In the genomic region with DNA sequence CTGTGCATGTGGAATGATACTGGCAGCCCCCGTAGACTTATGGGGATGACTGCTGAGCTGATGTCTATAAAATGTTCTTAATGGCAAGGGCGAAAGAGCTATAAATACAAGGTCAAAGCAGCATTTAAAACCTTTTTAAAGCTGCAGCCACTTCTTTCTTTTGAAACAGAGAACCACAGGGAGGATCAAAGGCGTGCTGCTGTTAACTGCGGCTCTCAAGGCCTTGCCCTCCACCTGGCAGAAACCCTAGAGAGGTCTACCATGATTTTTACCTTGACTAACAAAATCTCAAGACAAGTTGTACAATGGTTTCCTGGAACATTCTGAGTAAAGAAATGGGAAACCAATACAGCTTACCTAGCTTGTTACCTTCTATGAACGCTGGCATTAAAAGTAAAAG, we compare ENCODE assay signal across 9 cellular contexts.
DNase-seq lines count a peak whose midpoint lies in the region; ATAC-seq and TF ChIP-seq lines count a peak whose summit lies in the region.
"Had no signal": no experiment of that assay in that cellular context is flagged by ENCODE, and none has a peak within 500 bp of the region (broad histone marks: within the 10 kb centered on the region; RNA-seq: fewer than 3 reads in every experiment).

No MANE protein-coding gene starts in this region.

- intact Hi-C loops in naive thymus-derived CD4-positive, alpha-beta T cell (cut with micrococcal nuclease), result loop anchor here (1.0 to 5.0 kb wide), 3 partner anchors 10 to 265 kb away; no protein-coding TSS in a partner anchor

- no peak for DNase-seq in activated naive CD4-positive, alpha-beta T cell (lab: John Stamatoyannopoulos, UW)
- DNase-seq in coronary artery (ENCODE audit: low spot score) (no peak), type B pancreatic cell (ENCODE audit: extremely low spot score, unreplicated experiment) (no peak), omental fat pad (ENCODE audit: low spot score) (no peak), putamen (ENCODE audit: low spot score) (no peak)
- DNase-seq in naive thymus-derived CD4-positive, alpha-beta T cell, result peak in 3 of 9 donors; percentile 23 to 43 (median 36)
- DNase-seq: WERI-Rb-1 had no signal

- CTCF ChIA-PET in naive thymus-derived CD4-positive, alpha-beta T cell (lab: Charles Lee), result interaction anchor here (0.7 to 2.6 kb wide), 10 partner anchors 11 to 458 kb away, joined by 3 to 13 read pairs (median 4); no protein-coding TSS in a partner anchor

- H3K27ac ChIP-seq in coronary artery, result peak overlapping the region; percentile 65 to 86
- no peak overlapping the region for H3K27ac ChIP-seq in naive thymus-derived CD4-positive, alpha-beta T cell (ENCODE audit: low read depth, low read length)
- H3K27ac ChIP-seq: WERI-Rb-1 had no signal

- TF ChIP-seq CTCF in coronary artery (IDR thresholded peaks at IDR 0.05), result no peak
- TF ChIP-seq CTCF in type B pancreatic cell (conservative IDR thresholded peaks at IDR 0.05), result no peak
- no peak for TF ChIP-seq CTCF in omental fat pad (IDR thresholded peaks at IDR 0.05)

- peak; percentile 67 for ATAC-seq in naive thymus-derived CD4-positive, alpha-beta T cell
- ATAC-seq in GM18867 (IDR thresholded peaks at IDR 0.05; ENCODE audit: unreplicated experiment), result no peak
- no peak for ATAC-seq in omental fat pad (ENCODE audit: low FRiP score)

- no peaks in the 10 kb centered on the region for H3K9me3 ChIP-seq in naive thymus-derived CD4-positive, alpha-beta T cell (ENCODE audit: control insufficient read depth in 2 of 3, low read length in 3 of 3)

- H3K27me3 ChIP-seq in naive thymus-derived CD4-positive, alpha-beta T cell (ENCODE audit: control insufficient read depth in 2 of 2, insufficient read depth in 2 of 2, low read length in 2 of 2), result no peaks in the 10 kb centered on the region

- POLR2A ChIA-PET in naive thymus-derived CD4-positive, alpha-beta T cell (lab: Charles Lee), result interaction anchor here (1.1 to 1.6 kb wide), 3 partner anchors 12 to 61 kb away, joined by 3 to 4 read pairs (median 4); no protein-coding TSS in a partner anchor

- H3K4me3 ChIP-seq in coronary artery, result peak overlapping the region; percentile 45
- no peak overlapping the region for H3K4me3 ChIP-seq in naive thymus-derived CD4-positive, alpha-beta T cell (ENCODE audit: low read length)

- peak overlapping the region; percentile 55 for H3K4me3 Mint-ChIP-seq in activated naive CD4-positive, alpha-beta T cell treated with anti-CD3 and anti-CD28 coated beads, Interleukin-2, amount 50 U/mL, for 24 hours
- H3K4me3 Mint-ChIP-seq in naive thymus-derived CD4-positive, alpha-beta T cell, result peak overlapping the region in 9 of 10 donors; percentile 51 to 74 (median 67)
- H3K4me3 Mint-ChIP-seq in type B pancreatic cell, result no peak overlapping the region

- H3K36me3 ChIP-seq in naive thymus-derived CD4-positive, alpha-beta T cell (ENCODE audit: control insufficient read depth in 2 of 3, insufficient read depth in 3 of 3, low read length in 3 of 3), result peaks cover 0 to 5% (median 0%) of the 10 kb centered on the region in 3 experiments

- peak overlapping the region; percentile 85 for H3K27ac Mint-ChIP-seq in activated naive CD4-positive, alpha-beta T cell treated with anti-CD3 and anti-CD28 coated beads, Interleukin-2, amount 50 U/mL, for 24 hours
- peak overlapping the region in 8 of 9 donors; percentile 60 to 90 (median 83) for H3K27ac Mint-ChIP-seq in naive thymus-derived CD4-positive, alpha-beta T cell
- peak overlapping the region; percentile 66 for H3K27ac Mint-ChIP-seq in type B pancreatic cell

- H3K27me3 Mint-ChIP-seq in activated naive CD4-positive, alpha-beta T cell treated with anti-CD3 and anti-CD28 coated beads, Interleukin-2, amount 50 U/mL, for 24 hours, result no peaks in the 10 kb centered on the region
- no peaks in the 10 kb centered on the region for H3K27me3 Mint-ChIP-seq in naive thymus-derived CD4-positive, alpha-beta T cell
- no peaks in the 10 kb centered on the region for H3K27me3 Mint-ChIP-seq in type B pancreatic cell

- peaks cover 72% of the 10 kb centered on the region for H3K4me1 Mint-ChIP-seq in activated naive CD4-positive, alpha-beta T cell treated with anti-CD3 and anti-CD28 coated beads, Interleukin-2, amount 50 U/mL, for 24 hours
- H3K4me1 Mint-ChIP-seq in naive thymus-derived CD4-positive, alpha-beta T cell, result peaks cover 47 to 82% (median 67%) of the 10 kb centered on the region in 7 donors
- peaks cover 51% of the 10 kb centered on the region for H3K4me1 Mint-ChIP-seq in type B pancreatic cell (ENCODE audit: unreplicated experiment)

- peaks cover 25 to 44% of the 10 kb centered on the region in 2 donors for H3K4me1 ChIP-seq in naive thymus-derived CD4-positive, alpha-beta T cell (ENCODE audit: control insufficient read depth in 2 of 2, insufficient read depth in 2 of 2, low read length in 2 of 2)

- H3K9me3 Mint-ChIP-seq in activated naive CD4-positive, alpha-beta T cell treated with anti-CD3 and anti-CD28 coated beads, Interleukin-2, amount 50 U/mL, for 24 hours, result no peaks in the 10 kb centered on the region
- peaks cover 0 to 4% (median 0%) of the 10 kb centered on the region in 11 donors for H3K9me3 Mint-ChIP-seq in naive thymus-derived CD4-positive, alpha-beta T cell
- H3K9me3 Mint-ChIP-seq in type B pancreatic cell, result no peaks in the 10 kb centered on the region

- peaks cover 14% of the 10 kb centered on the region for H3K36me3 Mint-ChIP-seq in activated naive CD4-positive, alpha-beta T cell treated with anti-CD3 and anti-CD28 coated beads, Interleukin-2, amount 50 U/mL, for 24 hours
- H3K36me3 Mint-ChIP-seq in naive thymus-derived CD4-positive, alpha-beta T cell, result peaks cover 0 to 42% (median 22%) of the 10 kb centered on the region in 5 donors
- H3K36me3 Mint-ChIP-seq in type B pancreatic cell, result peaks cover 27% of the 10 kb centered on the region
